ENCODE assay signal across 22 cellular contexts in the genomic region with DNA sequence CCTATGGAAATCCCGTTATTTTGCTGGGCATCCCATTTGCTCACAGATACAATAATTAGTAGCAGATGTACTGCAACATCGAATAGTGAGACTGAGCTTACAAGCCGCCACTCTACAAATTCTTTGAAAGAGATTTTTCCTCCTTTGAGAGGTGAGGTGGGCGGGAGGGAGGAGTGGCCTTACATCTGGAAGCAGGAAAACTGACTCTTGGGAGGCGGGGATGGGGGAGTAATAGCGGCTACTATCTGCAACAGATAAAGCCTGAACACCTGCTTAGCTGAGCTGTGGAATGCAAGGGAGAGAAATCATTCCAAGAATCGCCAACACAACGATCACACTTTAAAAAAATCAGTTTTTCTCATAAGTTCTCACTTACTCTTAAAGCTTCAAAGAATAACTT. TPM values are rescaled to one million over a fixed set of nuclear protein-coding genes. Genes with fewer than 3 reads are reported as not detected.
DNase-seq lines count a peak whose midpoint lies in the region; ATAC-seq and TF ChIP-seq lines count a peak whose summit lies in the region.
"Had no signal": no experiment of that assay in that cellular context is flagged by ENCODE, and none has a peak within 500 bp of the region (broad histone marks: within the 10 kb centered on the region; RNA-seq: fewer than 3 reads in every experiment).

No MANE protein-coding gene starts in this region.

- H3K27ac ChIP-seq in HUES64 (ENCODE audit: low read depth, low read length) = no peak overlapping the region
- H3K27ac ChIP-seq in dorsolateral prefrontal cortex = peak overlapping the region in 3 of 59 donors; percentile 53 to 63 (median 56)
- no peak overlapping the region for H3K27ac ChIP-seq in esophagus squamous epithelium
- H3K27ac ChIP-seq in ovary = no peak overlapping the region
- H3K27ac ChIP-seq: parathyroid adenoma, vagina had no signal

- H3K36me3 Mint-ChIP-seq in type B pancreatic cell = no peaks in the 10 kb centered on the region
- H3K36me3 Mint-ChIP-seq: CD4-positive, alpha-beta memory T cell; memory B cell had no signal

- intact Hi-C loops in dorsolateral prefrontal cortex (cut with DNase I) (no loop called here), esophagus squamous epithelium (cut with DNase I) (no loop called here), ovary (cut with DNase I) (no loop called here)

- no peaks in the 10 kb centered on the region for H3K9me3 ChIP-seq in HUES64 (ENCODE audit: insufficient read depth, low read depth, low read length)
- H3K9me3 ChIP-seq in esophagus squamous epithelium = no peaks in the 10 kb centered on the region
- no peaks in the 10 kb centered on the region for H3K9me3 ChIP-seq in ovary
- H3K9me3 ChIP-seq: HAP-1, vagina had no signal

- no peak for ATAC-seq in HG03139 (IDR thresholded peaks at IDR 0.05; ENCODE audit: unreplicated experiment)
- ATAC-seq: activated T-cell treated with anti-CD3 and anti-CD28 coated beads, Interleukin-2, amount 50 U/mL, for 72 hours; Right ventricle myocardium inferior had no signal

- TF ChIP-seq CTCF in dorsolateral prefrontal cortex (IDR thresholded peaks at IDR 0.05 in 54 of 56, conservative IDR thresholded peaks at IDR 0.05 in 2 of 56; ENCODE audit: low read depth in 1 of 56, partially characterized antibody in 56 of 56) (no peak), type B pancreatic cell (conservative IDR thresholded peaks at IDR 0.05) (no peak), esophagus squamous epithelium (IDR thresholded peaks at IDR 0.05) (no peak), ovary (IDR thresholded peaks at IDR 0.05) (no peak)

- H3K27ac Mint-ChIP-seq in type B pancreatic cell = no peak overlapping the region
- H3K27ac Mint-ChIP-seq: activated naive CD4-positive, alpha-beta T cell treated with anti-CD3 and anti-CD28 coated beads, Interleukin-2, amount 10 ng/mL, durations not matched to agents 7 days and 5 days; activated T-cell treated with anti-CD3 and anti-CD28 coated beads, Interleukin-2, amount 50 U/mL, for 72 hours; CD4-positive, alpha-beta memory T cell; dendritic cell treated with granulocyte-macrophage colony-stimulating factor and Interleukin-4, amounts not matched to agents 40 ng/mL and 50 ng/mL, for 4 days; memory B cell had no signal

- H3K4me3 ChIP-seq in HUES64 (ENCODE audit: low read length) (peak overlapping the region; percentile 61), dorsolateral prefrontal cortex (peak overlapping the region in 44 of 59 donors; percentile 6 to 76 (median 62)), esophagus squamous epithelium (no peak overlapping the region), ovary (no peak overlapping the region)
- H3K4me3 ChIP-seq: HAP-1, vagina had no signal

- H3K4me3 Mint-ChIP-seq in type B pancreatic cell = peak overlapping the region; percentile 86
- H3K4me3 Mint-ChIP-seq: activated naive CD4-positive, alpha-beta T cell treated with anti-CD3 and anti-CD28 coated beads, Interleukin-2, amount 10 ng/mL, durations not matched to agents 7 days and 5 days; activated T-cell treated with anti-CD3 and anti-CD28 coated beads, Interleukin-2, amount 50 U/mL, for 72 hours; CD4-positive, alpha-beta memory T cell; dendritic cell treated with granulocyte-macrophage colony-stimulating factor and Interleukin-4, amounts not matched to agents 40 ng/mL and 50 ng/mL, for 4 days; memory B cell; naive B cell had no signal

- TF ChIP-seq POLR2A in esophagus squamous epithelium (IDR thresholded peaks at IDR 0.05) = no peak
- no peak for TF ChIP-seq POLR2A in ovary (IDR thresholded peaks at IDR 0.05)

- 20% methylated on average over 8 of the region's 8 CpGs for WGBS in HUES64
- WGBS in esophagus squamous epithelium, 2 donors = 52 to 53% methylated on average over 8 of the region's 8 CpGs
- WGBS in ovary, 3 donors = 46 to 55% (median 53%) methylated on average over 8 of the region's 8 CpGs

- H3K27me3 ChIP-seq in HUES64 (ENCODE audit: insufficient read depth, low read length) (peaks cover 60% of the 10 kb centered on the region), dorsolateral prefrontal cortex (peaks cover 0 to 45% (median 22%) of the 10 kb centered on the region in 45 donors), esophagus squamous epithelium (peaks cover 7 to 63% (median 8%) of the 10 kb centered on the region in 4 donors), ovary (no peaks in the 10 kb centered on the region)
- H3K27me3 ChIP-seq: vagina had no signal

- no peak for TF ChIP-seq EP300 in ovary (IDR thresholded peaks at IDR 0.05)

- no peak overlapping the region for H3K9ac ChIP-seq in HUES64 (ENCODE audit: low read depth, low read length)
- H3K9ac ChIP-seq: parathyroid adenoma had no signal

- H3K4me1 ChIP-seq in HUES64 (ENCODE audit: insufficient read depth, low read length) = peaks cover 42% of the 10 kb centered on the region
- peaks cover 0 to 17% (median 4%) of the 10 kb centered on the region in 3 donors for H3K4me1 ChIP-seq in esophagus squamous epithelium
- H3K4me1 ChIP-seq in ovary (ENCODE audit: insufficient read depth) = peaks cover 5% of the 10 kb centered on the region
- H3K4me1 ChIP-seq: parathyroid adenoma, vagina had no signal

- no peaks in the 10 kb centered on the region for H3K36me3 ChIP-seq in HUES64 (ENCODE audit: insufficient read depth, low read length)
- no peaks in the 10 kb centered on the region for H3K36me3 ChIP-seq in esophagus squamous epithelium
- H3K36me3 ChIP-seq in ovary = no peaks in the 10 kb centered on the region
- H3K36me3 ChIP-seq: HAP-1, vagina had no signal

- peaks cover 19% of the 10 kb centered on the region for H3K4me1 Mint-ChIP-seq in type B pancreatic cell (ENCODE audit: unreplicated experiment)
- H3K4me1 Mint-ChIP-seq: memory B cell had no signal

- H3K9me3 Mint-ChIP-seq in type B pancreatic cell = no peaks in the 10 kb centered on the region
- H3K9me3 Mint-ChIP-seq: dendritic cell treated with granulocyte-macrophage colony-stimulating factor and Interleukin-4, amounts not matched to agents 40 ng/mL and 50 ng/mL, for 4 days had no signal

- DNase-seq in dorsolateral prefrontal cortex = peak in 3 of 10 donors; percentile 25 to 46 (median 45)
- peak; percentile 55 for DNase-seq in islet precursor cell
- no peak for DNase-seq in type B pancreatic cell (ENCODE audit: extremely low spot score, unreplicated experiment)
- DNase-seq in esophagus squamous epithelium (lab: John Stamatoyannopoulos, UW) = no peak
- no peak for DNase-seq in ovary
- DNase-seq: activated naive CD4-positive, alpha-beta T cell treated with anti-CD3 and anti-CD28 coated beads, Interleukin-2, amount 10 ng/mL, durations not matched to agents 7 days and 5 days; activated T-cell treated with anti-CD3 and anti-CD28 coated beads, Interleukin-2, amount 50 U/mL, for 72 hours; CD4-positive, alpha-beta memory T cell; Karpas-422; MV-4-11; naive B cell; NCI-H774 had no signal

- H3K27me3 Mint-ChIP-seq in type B pancreatic cell = peaks cover 80% of the 10 kb centered on the region

RNA-seq across cellular contexts. Expression of a gene that starts 10.1 kb away (rescaled TPM):
- polyA plus RNA-seq in HUES64 (2013, experiment 1 of 2) = 1.9 TPM
- polyA plus RNA-seq in HUES64 (2013, experiment 2 of 2) = 2.0 TPM
- total RNA-seq in dorsolateral prefrontal cortex (100 to 1,000 TPM in 39 of 120 experiments, 10 to 100 TPM in 81; 35.4 to 146 (median 90.1) TPM), type B pancreatic cell (ENCODE audit: low replicate concordance) (4.7 and 4.8 TPM in 2 replicates), esophagus squamous epithelium (under 1 TPM in 1 of 4 donors, not detected in 3; 0.19 TPM), ovary (1 to 10 TPM in 2 of 7 donors, under 1 TPM in 4, not detected in 1; 0.12 to 2.5 (median 0.70) TPM)
- 1 to 10 TPM in 1 of 2 donors, under 1 TPM in 1; 0.97 to 4.1 TPM for polyA plus RNA-seq in ovary
- total RNA-seq: activated T-cell treated with anti-CD3 and anti-CD28 coated beads, Interleukin-2, amount 50 U/mL, for 72 hours; CD4-positive, alpha-beta memory T cell; G401; HT1080 had no signal
- polyA plus RNA-seq: CD4-positive, alpha-beta memory T cell had no signal

Comparison
In these comparisons a context has a peak if more than half of its experiments do, and no peak if none do; other contexts are left out.
1. H3K4me3 ChIP-seq: peak in HUES64 (single experiment) and dorsolateral prefrontal cortex (44 of 59); none in esophagus squamous epithelium (0 of 4) and ovary (single experiment).